Comparison of ENCODE assay signal across 15 cellular contexts in genomic region chr10:3169738-3170137, GRCh38.
"Had no signal": no experiment of that assay in that cellular context is flagged by ENCODE, and none has a peak within 500 bp of the region (broad histone marks: within the 10 kb centered on the region; RNA-seq: fewer than 3 reads in every experiment).

No MANE protein-coding gene starts in this region.

- DNase-seq: activated CD4-positive, alpha-beta T cell treated with anti-CD3 and anti-CD28 coated beads, Interleukin-2, amount 50 U/mL, for 1 hour; activated CD4-positive, CD25-positive, alpha-beta regulatory T cell treated with anti-CD3 and anti-CD28 coated beads, Interleukin-2, amount 50 U/mL, for 72 hours; activated gamma-delta T cell treated with Interleukin-2 at 50 U/mL for 16 hours; amniotic stem cell; foreskin keratinocyte; left ventricle myocardium inferior; mammary epithelial cell; pancreas; right lobe of liver; stimulated activated naive B cell treated with anti-CD40 and anti-IgM and Interleukin-4, amounts not matched to agents 10 μg/mL and 1 μg/mL and 100 μg/mL, for 72 hours; SW 1271; T-helper 2 cell; tibial artery had no signal

- ATAC-seq: foreskin keratinocyte; pancreas; right lobe of liver; stimulated activated naive B cell treated with anti-CD40 and anti-IgM and Interleukin-4, amounts not matched to agents 10 μg/mL and 1 μg/mL and 100 μg/mL, for 72 hours had no signal

- H3K9me3 ChIP-seq: left ventricle myocardium inferior, pancreas, right lobe of liver, tibial artery had no signal

- H3K27me3 ChIP-seq: foreskin keratinocyte, pancreas, right lobe of liver, tibial artery had no signal

- H3K4me3 ChIP-seq: left ventricle myocardium inferior, pancreas, right lobe of liver, tibial artery had no signal

- H3K27ac Mint-ChIP-seq: activated naive CD8-positive, alpha-beta T cell had no signal

- H3K27me3 Mint-ChIP-seq: activated naive CD8-positive, alpha-beta T cell; stimulated activated naive B cell treated with anti-CD40 and anti-IgM and Interleukin-4, amounts not matched to agents 10 μg/mL and 1 μg/mL and 100 μg/mL, for 72 hours had no signal

- H3K27ac ChIP-seq: foreskin keratinocyte, left ventricle myocardium inferior, pancreas, right lobe of liver, tibial artery, VCaP had no signal

- H3K4me1 ChIP-seq: foreskin keratinocyte had no signal
